In the genomic region with DNA sequence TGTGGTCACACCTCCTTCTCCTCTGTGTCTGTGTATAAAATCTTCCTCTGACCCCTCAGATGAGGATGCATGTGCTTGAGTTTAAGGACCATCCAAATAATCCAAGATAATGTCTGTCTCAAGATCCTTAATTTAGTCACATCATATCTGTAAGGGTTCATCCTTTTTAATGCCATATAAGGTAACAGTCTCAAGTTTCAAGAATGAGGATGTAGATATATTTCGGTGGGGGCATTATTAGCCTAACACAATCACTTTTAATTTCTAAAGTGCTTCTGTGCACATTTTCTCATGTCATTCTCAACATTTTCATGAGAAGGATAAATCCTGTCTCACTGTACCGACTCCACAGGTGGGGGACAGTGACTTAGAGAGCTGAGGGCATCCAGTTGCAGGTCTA, we compare ENCODE assay signal across 31 cellular contexts.
"Had no signal": no experiment of that assay in that cellular context is flagged by ENCODE, and none has a peak within 500 bp of the region (broad histone marks: within the 10 kb centered on the region; RNA-seq: fewer than 3 reads in every experiment).

No MANE protein-coding gene starts in this region.

- ATAC-seq: activated CD4-positive, alpha-beta T cell treated with anti-CD3 and anti-CD28 coated beads for 36 hours; activated CD8-positive, alpha-beta memory T cell treated with anti-CD3 and anti-CD28 coated beads, Interleukin-2, amount 10 ng/mL, durations not matched to agents 7 days and 5 days; activated CD8-positive, alpha-beta T cell treated with anti-CD3 and anti-CD28 coated beads, Interleukin-2, amount 10 ng/mL, durations not matched to agents 7 days and 5 days; activated naive CD8-positive, alpha-beta T cell treated with anti-CD3 and anti-CD28 coated beads, Interleukin-2, amount 50 U/mL, for 24 hours; body of pancreas; gastroesophageal sphincter; heart right ventricle had no signal

- H3K36me3 ChIP-seq: adrenal gland, esophagus squamous epithelium, gastroesophageal sphincter, heart right ventricle had no signal

- H3K27ac ChIP-seq: adrenal gland, body of pancreas, epithelial cell of prostate, esophagus squamous epithelium, gastroesophageal sphincter, heart right ventricle had no signal

- DNase-seq: activated CD4-positive, alpha-beta memory T cell treated with anti-CD3 and anti-CD28 coated beads for 36 hours; activated CD4-positive, alpha-beta T cell treated with anti-CD3 and anti-CD28 coated beads for 36 hours; activated CD4-positive, alpha-beta T cell treated with anti-CD3 and anti-CD28 coated beads, Interleukin-2, amount 10 ng/mL, durations not matched to agents 24 days and 14 days; activated CD4-positive, CD25-positive, alpha-beta regulatory T cell; activated CD4-positive, CD25-positive, alpha-beta regulatory T cell treated with anti-CD3 and anti-CD28 coated beads, Interleukin-2, amount 50 U/mL, for 72 hours; activated CD8-positive, alpha-beta memory T cell treated with anti-CD3 and anti-CD28 coated beads, Interleukin-2, amount 10 ng/mL, durations not matched to agents 7 days and 5 days; activated CD8-positive, alpha-beta memory T cell treated with anti-CD3 and anti-CD28 coated beads, Interleukin-2, amount 50 U/mL, for 4 hours; activated CD8-positive, alpha-beta T cell treated with anti-CD3 and anti-CD28 coated beads, Interleukin-2, amount 10 ng/mL, durations not matched to agents 7 days and 5 days; activated effector memory CD4-positive, alpha-beta T cell treated with anti-CD3 and anti-CD28 coated beads, Interleukin-2, amount 50 U/mL, for 16 hours; activated naive CD4-positive, alpha-beta T cell treated with anti-CD3 and anti-CD28 coated beads for 36 hours; activated naive CD8-positive, alpha-beta T cell treated with anti-CD3 and anti-CD28 coated beads for 36 hours; activated naive CD8-positive, alpha-beta T cell treated with anti-CD3 and anti-CD28 coated beads, Interleukin-2, amount 50 U/mL, for 24 hours; activated T-cell treated with anti-CD3 and anti-CD28 coated beads, Interleukin-2, amount 50 U/mL, for 1 hour; activated T-cell treated with anti-CD3 and anti-CD28 coated beads, Interleukin-2, amount 50 U/mL, for 48 hours; adrenal gland; amygdala; aorta; body of pancreas; caudate nucleus; cortex of kidney; dermis blood vessel endothelial cell; effector CD8-positive, alpha-beta T cell; esophagus squamous epithelium; foreskin melanocyte; heart right ventricle; T-helper 2 cell had no signal

- H3K4me3 ChIP-seq: adrenal gland, body of pancreas, esophagus squamous epithelium, gastroesophageal sphincter, heart right ventricle had no signal

- H3K27me3 ChIP-seq: adrenal gland, body of pancreas, esophagus squamous epithelium, gastroesophageal sphincter had no signal

- H3K9me3 ChIP-seq: adrenal gland had no signal

- H3K4me1 ChIP-seq: adrenal gland, body of pancreas, esophagus squamous epithelium, gastroesophageal sphincter, heart right ventricle had no signal

- FAIRE-seq: colon, endometrium, endothelial cell of umbilical vein had no signal
